ENCODE assay signal across 18 cellular contexts in the genomic region with DNA sequence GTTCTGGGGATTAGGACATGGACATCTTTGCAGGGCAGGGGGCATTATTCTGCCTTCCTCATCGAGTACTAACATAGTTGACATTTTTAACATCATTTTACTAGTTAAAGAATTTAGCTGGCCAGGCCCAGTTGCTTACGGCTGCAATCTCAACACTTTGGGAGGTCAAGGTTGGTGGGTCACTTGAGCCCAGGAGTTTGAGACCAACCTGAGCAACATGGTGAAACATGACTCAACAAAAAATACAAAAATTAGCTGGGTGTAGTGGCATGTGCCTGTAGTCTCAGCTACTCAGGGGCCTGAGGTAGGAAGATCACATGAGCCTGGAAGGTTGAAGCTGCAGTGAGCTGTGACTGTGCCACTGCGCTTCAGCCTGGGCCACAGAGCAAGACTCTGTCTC.
"Had no signal": no experiment of that assay in that cellular context is flagged by ENCODE, and none has a peak within 500 bp of the region (broad histone marks: within the 10 kb centered on the region; RNA-seq: fewer than 3 reads in every experiment).

No MANE protein-coding gene starts in this region.

- DNase-seq: foreskin keratinocyte; head of caudate nucleus; left colon; mesendoderm; naive B cell; occipital lobe; pancreas; retina; spleen; stimulated activated CD4-positive, alpha-beta T cell treated with anti-CD3 and anti-CD28 coated beads, Interleukin-2, amount 100 ng/mL, for 24 hours; stimulated activated CD4-positive, alpha-beta T cell treated with anti-CD3 and anti-CD28 coated beads, Interleukin-4, amount 100 ng/mL, for 4 hours; stimulated activated naive B cell treated with anti-CD40 and anti-IgM and Interleukin-4, amounts not matched to agents 10 μg/mL and 1 μg/mL and 100 μg/mL, for 72 hours; stimulated activated naive CD8-positive, alpha-beta T cell treated with anti-CD3 and anti-CD28 coated beads, Interleukin-15, amount 100 ng/mL, for 72 hours; testis had no signal

- H3K9me3 ChIP-seq: pancreas, prostate gland, spleen, testis had no signal

- H3K27ac ChIP-seq: foreskin keratinocyte, hepatocyte, pancreas, prostate gland, spleen, testis had no signal

- H3K27me3 ChIP-seq: foreskin keratinocyte, hepatocyte, pancreas, spleen, testis had no signal

- H2AFZ ChIP-seq: hepatocyte had no signal

- H3K4me3 ChIP-seq: hepatocyte, pancreas, prostate gland, spleen, testis had no signal

- H3K4me2 ChIP-seq: hepatocyte had no signal

- ATAC-seq: foreskin keratinocyte; left colon; pancreas; sciatic nerve; stimulated activated naive B cell treated with anti-CD40 and anti-IgM and Interleukin-4, amounts not matched to agents 10 μg/mL and 1 μg/mL and 100 μg/mL, for 72 hours; stimulated activated naive CD8-positive, alpha-beta T cell treated with anti-CD3 and anti-CD28 coated beads, Interleukin-15, amount 100 ng/mL, for 72 hours had no signal

- H3K36me3 ChIP-seq: pancreas, prostate gland, spleen had no signal

- FAIRE-seq: pancreas, urothelium cell line had no signal

- H3K4me1 ChIP-seq: prostate gland had no signal
